Comparison of ENCODE assay signal across 25 cellular contexts in genomic region chr20:62314711-62315302, GRCh38.
"Had no signal": no experiment of that assay in that cellular context is flagged by ENCODE, and none has a peak within 500 bp of the region (broad histone marks: within the 10 kb centered on the region; RNA-seq: fewer than 3 reads in every experiment).

No MANE protein-coding gene starts in this region.

- H3K27me3 ChIP-seq: colonic mucosa, gastrocnemius medialis, hepatocyte, stomach, thyroid gland, vagina had no signal

- H3K4me2 ChIP-seq: hepatocyte, smooth muscle cell had no signal

- H2AFZ ChIP-seq: hepatocyte had no signal

- H3K27ac ChIP-seq: colonic mucosa, epithelial cell of prostate, gastrocnemius medialis, hepatocyte, stomach, thyroid gland, vagina had no signal

- H3K79me2 ChIP-seq: hepatocyte had no signal

- FAIRE-seq: kidney had no signal

- H3K36me3 ChIP-seq: colonic mucosa had no signal

- H3K9me3 ChIP-seq: colonic mucosa, gastrocnemius medialis, mucosa of descending colon, stomach, thyroid gland, vagina had no signal

- H3K4me3 ChIP-seq: colonic mucosa, gastrocnemius medialis, hepatocyte, mucosa of descending colon, smooth muscle cell, stomach, thyroid gland, vagina had no signal

- ATAC-seq: esophagus mucosa; gastrocnemius medialis; left lobe of liver; mucosa of descending colon; natural killer cell treated with Interleukin-12 subunit alpha and Interleukin-12 subunit beta and Interleukin-15 and Interleukin-18, amount 100 ng/mL, for 72 hours; sciatic nerve had no signal

- H3K4me1 ChIP-seq: colonic mucosa, gastrocnemius medialis, thyroid gland had no signal

- DNase-seq: colonic mucosa; effector CD8-positive, alpha-beta T cell; endodermal cell; foreskin fibroblast; gastrocnemius medialis; head of caudate nucleus; kidney; mesenchymal stem cell; mucosa of descending colon; naive B cell; posterior cingulate gyrus; stimulated activated CD4-positive, alpha-beta T cell treated with anti-CD3 and anti-CD28 coated beads, Interleukin-2, amount 100 ng/mL, for 24 hours; stimulated activated CD4-positive, alpha-beta T cell treated with anti-CD3 and anti-CD28 coated beads, Interleukin-4, amount 100 ng/mL, for 24 hours; stimulated activated naive CD4-positive, alpha-beta T cell treated with Interleukin-2 at 50 U/mL for 16 hours; stomach; thyroid gland; trophoblast cell had no signal
